1 cellular context compared by ENCODE assay signal in the genomic region with DNA sequence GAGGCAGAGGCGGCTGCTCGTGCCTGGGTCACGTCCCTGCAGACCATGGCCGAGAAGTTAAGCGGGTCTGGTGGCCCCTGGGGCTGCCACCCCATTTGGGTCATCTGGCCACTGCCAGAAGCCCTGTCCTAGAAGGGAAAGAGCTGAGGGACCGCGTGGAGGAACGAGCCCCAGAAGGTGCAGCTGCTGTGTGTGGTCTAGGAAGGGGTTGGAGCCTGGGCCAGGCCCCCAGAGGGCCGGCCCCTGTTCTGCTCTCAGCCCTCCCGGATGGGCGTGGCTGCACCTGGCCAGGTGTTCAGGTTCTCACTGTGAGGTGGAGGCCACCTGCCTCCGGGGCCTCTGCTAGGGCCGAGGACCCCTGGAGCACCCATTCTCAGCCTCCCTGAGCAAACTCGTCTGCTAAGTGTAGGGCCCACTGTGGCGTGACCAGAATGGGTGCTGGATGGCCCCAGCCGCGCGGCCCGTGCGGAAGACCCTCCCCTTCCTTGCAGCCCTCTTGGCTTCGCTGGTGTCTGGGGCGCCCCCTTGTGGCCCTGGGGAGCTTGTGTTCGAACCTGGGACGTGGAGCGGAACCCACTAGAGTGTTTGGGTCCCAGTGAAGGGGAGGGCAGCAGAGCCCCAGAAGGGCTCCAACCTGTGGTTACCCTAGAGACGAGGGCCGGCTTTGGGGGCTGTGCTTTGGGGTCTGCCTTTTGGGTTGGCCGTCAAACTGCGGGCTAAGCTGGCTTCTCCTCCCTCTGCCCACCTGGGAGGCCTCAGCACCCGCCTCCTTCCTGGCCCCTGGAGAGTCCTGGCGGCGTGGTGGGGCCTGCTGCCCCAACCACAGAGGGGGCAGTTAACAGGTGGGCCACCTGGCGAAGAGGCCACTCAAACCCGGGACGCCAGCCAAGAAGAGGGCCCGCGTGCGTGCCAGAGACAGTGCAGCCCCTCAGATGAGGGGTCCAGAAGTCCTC.
TF ChIP-seq lines count a peak whose summit lies in the region.

No MANE protein-coding gene starts in this region.

TF ChIP-seq in HEK293, 187 proteins besides CTCF, POLR2A, EP300 and RAD21 (continued from another document and continues in another):
- TF ChIP-seq HOXC10 (CRISPR knock-in tag; IDR thresholded peaks at IDR 0.05): no peak
- no peak for TF ChIP-seq ZNF354C (tag by site-specific recombination; IDR thresholded peaks at IDR 0.05; ENCODE audit: borderline replicate concordance, low read depth)
- TF ChIP-seq RBAK (tag by site-specific recombination; IDR thresholded peaks at IDR 0.05): no peak
- no peak for TF ChIP-seq ZFHX2 (tag by site-specific recombination; conservative IDR thresholded peaks at IDR 0.05)
- TF ChIP-seq BCL11A (tag by site-specific recombination; IDR thresholded peaks at IDR 0.05; ENCODE audit: low read depth): no peak
- peak; percentile 75 for TF ChIP-seq SCRT2 (tag by site-specific recombination; IDR thresholded peaks at IDR 0.05)
- peak; percentile 93 for TF ChIP-seq KLF9 (tag by site-specific recombination; IDR thresholded peaks at IDR 0.05; ENCODE audit: low read depth)
- TF ChIP-seq, protein P1, sequence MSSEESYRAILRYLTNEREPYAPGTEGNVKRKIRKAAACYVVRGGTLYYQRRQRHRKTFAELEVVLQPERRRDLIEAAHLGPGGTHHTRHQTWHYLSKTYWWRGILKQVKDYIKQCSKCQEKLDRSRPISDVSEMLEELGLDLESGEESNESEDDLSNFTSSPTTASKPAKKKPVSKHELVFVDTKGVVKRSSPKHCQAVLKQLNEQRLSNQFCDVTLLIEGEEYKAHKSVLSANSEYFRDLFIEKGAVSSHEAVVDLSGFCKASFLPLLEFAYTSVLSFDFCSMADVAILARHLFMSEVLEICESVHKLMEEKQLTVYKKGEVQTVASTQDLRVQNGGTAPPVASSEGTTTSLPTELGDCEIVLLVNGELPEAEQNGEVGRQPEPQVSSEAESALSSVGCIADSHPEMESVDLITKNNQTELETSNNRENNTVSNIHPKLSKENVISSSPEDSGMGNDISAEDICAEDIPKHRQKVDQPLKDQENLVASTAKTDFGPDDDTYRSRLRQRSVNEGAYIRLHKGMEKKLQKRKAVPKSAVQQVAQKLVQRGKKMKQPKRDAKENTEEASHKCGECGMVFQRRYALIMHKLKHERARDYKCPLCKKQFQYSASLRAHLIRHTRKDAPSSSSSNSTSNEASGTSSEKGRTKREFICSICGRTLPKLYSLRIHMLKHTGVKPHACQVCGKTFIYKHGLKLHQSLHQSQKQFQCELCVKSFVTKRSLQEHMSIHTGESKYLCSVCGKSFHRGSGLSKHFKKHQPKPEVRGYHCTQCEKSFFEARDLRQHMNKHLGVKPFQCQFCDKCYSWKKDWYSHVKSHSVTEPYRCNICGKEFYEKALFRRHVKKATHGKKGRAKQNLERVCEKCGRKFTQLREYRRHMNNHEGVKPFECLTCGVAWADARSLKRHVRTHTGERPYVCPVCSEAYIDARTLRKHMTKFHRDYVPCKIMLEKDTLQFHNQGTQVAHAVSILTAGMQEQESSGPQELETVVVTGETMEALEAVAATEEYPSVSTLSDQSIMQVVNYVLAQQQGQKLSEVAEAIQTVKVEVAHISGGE (tag by site-specific recombination; conservative IDR thresholded peaks at IDR 0.05; ENCODE audit: low read depth): no peak
- TF ChIP-seq, protein P2, sequence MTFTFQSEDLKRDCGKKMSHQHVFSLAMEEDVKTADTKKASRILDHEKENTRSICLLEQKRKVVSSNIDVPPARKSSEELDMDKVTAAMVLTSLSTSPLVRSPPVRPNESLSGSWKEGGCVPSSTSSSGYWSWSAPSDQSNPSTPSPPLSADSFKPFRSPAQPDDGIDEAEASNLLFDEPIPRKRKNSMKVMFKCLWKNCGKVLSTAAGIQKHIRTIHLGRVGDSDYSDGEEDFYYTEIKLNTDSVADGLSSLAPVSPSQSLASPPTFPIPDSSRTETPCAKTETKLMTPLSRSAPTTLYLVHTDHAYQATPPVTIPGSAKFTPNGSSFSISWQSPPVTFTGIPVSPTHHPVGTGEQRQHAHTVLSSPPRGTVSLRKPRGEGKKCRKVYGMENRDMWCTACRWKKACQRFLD (tag by site-specific recombination; IDR thresholded peaks at IDR 0.05): no peak
- TF ChIP-seq GLI4 (tag by site-specific recombination; IDR thresholded peaks at IDR 0.05): no peak
- TF ChIP-seq ZNF132 (tag by site-specific recombination; IDR thresholded peaks at IDR 0.05; ENCODE audit: borderline replicate concordance): no peak
- no peak for TF ChIP-seq ZNF391 (tag by site-specific recombination; IDR thresholded peaks at IDR 0.05; ENCODE audit: borderline replicate concordance, low read depth)
- TF ChIP-seq, protein P3, sequence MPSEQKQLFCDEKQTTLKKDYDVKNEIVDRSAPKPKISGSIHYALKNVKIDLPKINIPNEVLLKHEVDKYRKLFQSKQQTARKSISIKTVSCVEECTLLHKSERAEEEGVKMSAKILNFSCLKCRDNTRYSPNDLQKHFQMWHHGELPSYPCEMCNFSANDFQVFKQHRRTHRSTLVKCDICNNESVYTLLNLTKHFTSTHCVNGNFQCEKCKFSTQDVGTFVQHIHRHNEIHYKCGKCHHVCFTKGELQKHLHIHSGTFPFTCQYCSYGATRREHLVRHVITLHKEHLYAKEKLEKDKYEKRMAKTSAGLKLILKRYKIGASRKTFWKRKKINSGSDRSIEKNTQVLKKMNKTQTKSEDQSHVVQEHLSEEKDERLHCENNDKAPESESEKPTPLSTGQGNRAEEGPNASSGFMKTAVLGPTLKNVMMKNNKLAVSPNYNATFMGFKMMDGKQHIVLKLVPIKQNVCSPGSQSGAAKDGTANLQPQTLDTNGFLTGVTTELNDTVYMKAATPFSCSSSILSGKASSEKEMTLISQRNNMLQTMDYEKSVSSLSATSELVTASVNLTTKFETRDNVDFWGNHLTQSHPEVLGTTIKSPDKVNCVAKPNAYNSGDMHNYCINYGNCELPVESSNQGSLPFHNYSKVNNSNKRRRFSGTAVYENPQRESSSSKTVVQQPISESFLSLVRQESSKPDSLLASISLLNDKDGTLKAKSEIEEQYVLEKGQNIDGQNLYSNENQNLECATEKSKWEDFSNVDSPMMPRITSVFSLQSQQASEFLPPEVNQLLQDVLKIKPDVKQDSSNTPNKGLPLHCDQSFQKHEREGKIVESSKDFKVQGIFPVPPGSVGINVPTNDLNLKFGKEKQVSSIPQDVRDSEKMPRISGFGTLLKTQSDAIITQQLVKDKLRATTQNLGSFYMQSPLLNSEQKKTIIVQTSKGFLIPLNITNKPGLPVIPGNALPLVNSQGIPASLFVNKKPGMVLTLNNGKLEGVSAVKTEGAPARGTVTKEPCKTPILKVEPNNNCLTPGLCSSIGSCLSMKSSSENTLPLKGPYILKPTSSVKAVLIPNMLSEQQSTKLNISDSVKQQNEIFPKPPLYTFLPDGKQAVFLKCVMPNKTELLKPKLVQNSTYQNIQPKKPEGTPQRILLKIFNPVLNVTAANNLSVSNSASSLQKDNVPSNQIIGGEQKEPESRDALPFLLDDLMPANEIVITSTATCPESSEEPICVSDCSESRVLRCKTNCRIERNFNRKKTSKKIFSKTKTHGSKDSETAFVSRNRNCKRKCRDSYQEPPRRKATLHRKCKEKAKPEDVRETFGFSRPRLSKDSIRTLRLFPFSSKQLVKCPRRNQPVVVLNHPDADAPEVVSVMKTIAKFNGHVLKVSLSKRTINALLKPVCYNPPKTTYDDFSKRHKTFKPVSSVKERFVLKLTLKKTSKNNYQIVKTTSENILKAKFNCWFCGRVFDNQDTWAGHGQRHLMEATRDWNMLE (tag by site-specific recombination; conservative IDR thresholded peaks at IDR 0.05; ENCODE audit: low read depth): no peak
- TF ChIP-seq, protein P4, sequence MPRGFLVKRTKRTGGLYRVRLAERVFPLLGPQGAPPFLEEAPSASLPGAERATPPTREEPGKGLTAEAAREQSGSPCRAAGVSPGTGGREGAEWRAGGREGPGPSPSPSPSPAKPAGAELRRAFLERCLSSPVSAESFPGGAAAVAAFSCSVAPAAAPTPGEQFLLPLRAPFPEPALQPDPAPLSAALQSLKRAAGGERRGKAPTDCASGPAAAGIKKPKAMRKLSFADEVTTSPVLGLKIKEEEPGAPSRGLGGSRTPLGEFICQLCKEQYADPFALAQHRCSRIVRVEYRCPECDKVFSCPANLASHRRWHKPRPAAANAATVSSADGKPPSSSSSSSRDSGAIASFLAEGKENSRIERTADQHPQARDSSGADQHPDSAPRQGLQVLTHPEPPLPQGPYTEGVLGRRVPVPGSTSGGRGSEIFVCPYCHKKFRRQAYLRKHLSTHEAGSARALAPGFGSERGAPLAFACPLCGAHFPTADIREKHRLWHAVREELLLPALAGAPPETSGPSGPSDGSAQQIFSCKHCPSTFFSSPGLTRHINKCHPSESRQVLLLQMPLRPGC (tag by site-specific recombination; IDR thresholded peaks at IDR 0.05): no peak
- TF ChIP-seq BCL11B (tag by site-specific recombination; IDR thresholded peaks at IDR 0.05; ENCODE audit: low read depth): 0 out of 2 replicates have a peak, but pooled peaks have one; percentile 5
- no peak for TF ChIP-seq MYNN (tag by site-specific recombination; IDR thresholded peaks at IDR 0.05; ENCODE audit: borderline replicate concordance)
- TF ChIP-seq, protein P5, sequence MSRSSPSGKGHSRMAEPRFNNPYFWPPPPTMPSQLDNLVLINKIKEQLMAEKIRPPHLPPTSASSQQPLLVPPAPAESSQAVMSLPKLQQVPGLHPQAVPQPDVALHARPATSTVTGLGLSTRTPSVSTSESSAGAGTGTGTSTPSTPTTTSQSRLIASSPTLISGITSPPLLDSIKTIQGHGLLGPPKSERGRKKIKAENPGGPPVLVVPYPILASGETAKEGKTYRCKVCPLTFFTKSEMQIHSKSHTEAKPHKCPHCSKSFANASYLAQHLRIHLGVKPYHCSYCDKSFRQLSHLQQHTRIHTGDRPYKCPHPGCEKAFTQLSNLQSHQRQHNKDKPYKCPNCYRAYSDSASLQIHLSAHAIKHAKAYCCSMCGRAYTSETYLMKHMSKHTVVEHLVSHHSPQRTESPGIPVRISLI (tag by site-specific recombination; IDR thresholded peaks at IDR 0.05): no peak
- peak; percentile 61 for TF ChIP-seq ZXDB (tag by site-specific recombination; IDR thresholded peaks at IDR 0.05)
- TF ChIP-seq, protein P6, sequence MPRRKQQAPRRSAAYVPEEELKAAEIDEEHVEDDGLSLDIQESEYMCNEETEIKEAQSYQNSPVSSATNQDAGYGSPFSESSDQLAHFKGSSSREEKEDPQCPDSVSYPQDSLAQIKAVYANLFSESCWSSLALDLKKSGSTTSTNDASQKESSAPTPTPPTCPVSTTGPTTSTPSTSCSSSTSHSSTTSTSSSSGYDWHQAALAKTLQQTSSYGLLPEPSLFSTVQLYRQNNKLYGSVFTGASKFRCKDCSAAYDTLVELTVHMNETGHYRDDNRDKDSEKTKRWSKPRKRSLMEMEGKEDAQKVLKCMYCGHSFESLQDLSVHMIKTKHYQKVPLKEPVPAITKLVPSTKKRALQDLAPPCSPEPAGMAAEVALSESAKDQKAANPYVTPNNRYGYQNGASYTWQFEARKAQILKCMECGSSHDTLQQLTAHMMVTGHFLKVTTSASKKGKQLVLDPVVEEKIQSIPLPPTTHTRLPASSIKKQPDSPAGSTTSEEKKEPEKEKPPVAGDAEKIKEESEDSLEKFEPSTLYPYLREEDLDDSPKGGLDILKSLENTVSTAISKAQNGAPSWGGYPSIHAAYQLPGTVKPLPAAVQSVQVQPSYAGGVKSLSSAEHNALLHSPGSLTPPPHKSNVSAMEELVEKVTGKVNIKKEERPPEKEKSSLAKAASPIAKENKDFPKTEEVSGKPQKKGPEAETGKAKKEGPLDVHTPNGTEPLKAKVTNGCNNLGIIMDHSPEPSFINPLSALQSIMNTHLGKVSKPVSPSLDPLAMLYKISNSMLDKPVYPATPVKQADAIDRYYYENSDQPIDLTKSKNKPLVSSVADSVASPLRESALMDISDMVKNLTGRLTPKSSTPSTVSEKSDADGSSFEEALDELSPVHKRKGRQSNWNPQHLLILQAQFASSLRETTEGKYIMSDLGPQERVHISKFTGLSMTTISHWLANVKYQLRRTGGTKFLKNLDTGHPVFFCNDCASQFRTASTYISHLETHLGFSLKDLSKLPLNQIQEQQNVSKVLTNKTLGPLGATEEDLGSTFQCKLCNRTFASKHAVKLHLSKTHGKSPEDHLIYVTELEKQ (tag by site-specific recombination; IDR thresholded peaks at IDR 0.05; ENCODE audit: borderline replicate concordance): no peak
- TF ChIP-seq ZNF701 (tag by site-specific recombination; IDR thresholded peaks at IDR 0.05): no peak
- peak; percentile 56 for TF ChIP-seq KLF1 (tag by site-specific recombination; IDR thresholded peaks at IDR 0.05)
- TF ChIP-seq WT1 (tag by site-specific recombination; IDR thresholded peaks at IDR 0.05): 0 out of 2 replicates have a peak, but pooled peaks have one; percentile 12
- peak; percentile 77 for TF ChIP-seq ZNF335 (tag by site-specific recombination; conservative IDR thresholded peaks at IDR 0.05)
- TF ChIP-seq KLF7 (tag by site-specific recombination; IDR thresholded peaks at IDR 0.05; ENCODE audit: borderline replicate concordance): no peak
- TF ChIP-seq ZNF155 (tag by site-specific recombination; IDR thresholded peaks at IDR 0.05): no peak
- no peak for TF ChIP-seq ZNF404 (tag by site-specific recombination; IDR thresholded peaks at IDR 0.05)
- TF ChIP-seq ZNF169 (tag by site-specific recombination; IDR thresholded peaks at IDR 0.05): no peak
- TF ChIP-seq GLIS1 (tag by site-specific recombination; IDR thresholded peaks at IDR 0.05): peak; percentile 73
- no peak for TF ChIP-seq ZNF24 (tag by site-specific recombination; IDR thresholded peaks at IDR 0.05)
- no peak for TF ChIP-seq SP7 (tag by site-specific recombination; IDR thresholded peaks at IDR 0.05)
- no peak for TF ChIP-seq ZNF768 (tag by site-specific recombination; IDR thresholded peaks at IDR 0.05)
- TF ChIP-seq ZBTB21 (tag by site-specific recombination; IDR thresholded peaks at IDR 0.05): no peak
- no peak for TF ChIP-seq ZNF146 (tag by site-specific recombination; IDR thresholded peaks at IDR 0.05)
- no peak for TF ChIP-seq ZBTB1 (tag by site-specific recombination; IDR thresholded peaks at IDR 0.05)
- TF ChIP-seq, protein P7, sequence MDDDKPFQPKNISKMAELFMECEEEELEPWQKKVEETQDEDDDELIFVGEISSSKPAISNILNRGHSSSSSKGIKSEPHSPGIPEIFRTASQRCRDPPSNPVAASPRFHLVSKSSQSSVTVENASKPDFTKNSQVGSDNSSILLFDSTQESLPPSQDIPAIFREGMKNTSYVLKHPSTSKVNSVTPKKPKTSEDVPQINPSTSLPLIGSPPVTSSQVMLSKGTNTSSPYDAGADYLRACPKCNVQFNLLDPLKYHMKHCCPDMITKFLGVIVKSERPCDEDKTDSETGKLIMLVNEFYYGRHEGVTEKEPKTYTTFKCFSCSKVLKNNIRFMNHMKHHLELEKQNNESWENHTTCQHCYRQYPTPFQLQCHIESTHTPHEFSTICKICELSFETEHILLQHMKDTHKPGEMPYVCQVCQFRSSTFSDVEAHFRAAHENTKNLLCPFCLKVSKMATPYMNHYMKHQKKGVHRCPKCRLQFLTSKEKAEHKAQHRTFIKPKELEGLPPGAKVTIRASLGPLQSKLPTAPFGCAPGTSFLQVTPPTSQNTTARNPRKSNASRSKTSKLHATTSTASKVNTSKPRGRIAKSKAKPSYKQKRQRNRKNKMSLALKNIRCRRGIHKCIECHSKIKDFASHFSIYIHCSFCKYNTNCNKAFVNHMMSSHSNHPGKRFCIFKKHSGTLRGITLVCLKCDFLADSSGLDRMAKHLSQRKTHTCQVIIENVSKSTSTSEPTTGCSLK (tag by site-specific recombination; IDR thresholded peaks at IDR 0.05): no peak
- TF ChIP-seq ZNF777 (tag by site-specific recombination; IDR thresholded peaks at IDR 0.05; ENCODE audit: borderline replicate concordance): no peak
